ENCODE assay signal across 29 cellular contexts in genomic region chr12:109534456-109534855, GRCh38. TPM values are rescaled to one million over a fixed set of nuclear protein-coding genes. Genes with fewer than 3 reads are reported as not detected.
DNase-seq lines count a peak whose midpoint lies in the region; ATAC-seq, FAIRE-seq and TF ChIP-seq lines count a peak whose summit lies in the region.
"Had no signal": no experiment of that assay in that cellular context is flagged by ENCODE, and none has a peak within 500 bp of the region (broad histone marks: within the 10 kb centered on the region; RNA-seq: fewer than 3 reads in every experiment).

No MANE protein-coding gene starts in this region.

- no peak overlapping the region for H2BK15ac ChIP-seq in neuronal stem cell (ENCODE audit: low read length)

- no peak for TF ChIP-seq CTCF in RWPE1 (conservative IDR thresholded peaks at IDR 0.05; ENCODE audit: low read depth)
- TF ChIP-seq CTCF in chondrocyte (IDR thresholded peaks at IDR 0.05): no peak
- no peak for TF ChIP-seq CTCF in kidney (IDR thresholded peaks at IDR 0.05; ENCODE audit: borderline replicate concordance, extremely low read depth, insufficient read depth)
- TF ChIP-seq CTCF in osteoblast (IDR thresholded peaks at IDR 0.05; ENCODE audit: extremely low read depth, low read depth, low read length): no peak

- WGBS in neuronal stem cell (ENCODE audit: extremely low coverage in 2 of 2, insufficient read length in 2 of 2, insufficient replicate concordance in 1 of 2), 2 donors: no CpG with 5 or more reads among the region's 15 CpGs

- no peaks in the 10 kb centered on the region for H3K27me3 Mint-ChIP-seq in chondrocyte (ENCODE audit: low read depth)
- H3K27me3 Mint-ChIP-seq: CD4-positive, alpha-beta memory T cell; CD4-positive, CD25-positive, alpha-beta regulatory T cell had no signal

- no peaks in the 10 kb centered on the region for H3K9me3 ChIP-seq in kidney (ENCODE audit: control insufficient read depth in 1 of 2, low read length in 2 of 2)
- no peaks in the 10 kb centered on the region for H3K9me3 ChIP-seq in neuronal stem cell (replicated peaks in 1 of 2; ENCODE audit: control insufficient read depth in 2 of 2, insufficient read depth in 1 of 2, low read depth in 1 of 2, low read length in 2 of 2)
- no peaks in the 10 kb centered on the region for H3K9me3 ChIP-seq in osteoblast (ENCODE audit: low read depth, low read length)
- H3K9me3 ChIP-seq: BE2C, BLaER1 had no signal

- H4K20me1 ChIP-seq in osteoblast (ENCODE audit: insufficient read depth, low read length): no peaks in the 10 kb centered on the region
- H4K20me1 ChIP-seq: BLaER1 had no signal

- H2BK120ac ChIP-seq in neuronal stem cell (ENCODE audit: low read depth, low read length): no peak overlapping the region

- H3K36me3 ChIP-seq in kidney (ENCODE audit: control insufficient read depth in 1 of 2, insufficient read depth in 2 of 2, low read length in 2 of 2) (peaks cover 9 to 41% of the 10 kb centered on the region in 2 donors), neuronal stem cell (replicated peaks in 1 of 2; ENCODE audit: control insufficient read depth in 2 of 2, insufficient read depth in 2 of 2, low read length in 2 of 2) (peaks cover 4 to 68% of the 10 kb centered on the region in 2 donors), osteoblast (ENCODE audit: insufficient read depth, low read length) (peaks cover 28% of the 10 kb centered on the region)
- H3K36me3 ChIP-seq: BE2C had no signal

- H3K4me3 ChIP-seq in kidney (ENCODE audit: low read length in 2 of 2) (no peak overlapping the region), neuronal stem cell (ENCODE audit: low read length in 2 of 2) (no peak overlapping the region), osteoblast (ENCODE audit: insufficient read depth, low read length) (no peak overlapping the region)
- H3K4me3 ChIP-seq: BLaER1, GM12878 had no signal

- peaks cover 4% of the 10 kb centered on the region for H3K4me1 Mint-ChIP-seq in chondrocyte (ENCODE audit: low read depth)
- H3K4me1 Mint-ChIP-seq: CD14-positive monocyte; CD4-positive, alpha-beta memory T cell; CD4-positive, CD25-positive, alpha-beta regulatory T cell; CD8-positive, alpha-beta memory T cell had no signal

- no peaks in the 10 kb centered on the region for H3K79me2 ChIP-seq in osteoblast (ENCODE audit: insufficient read depth, low read length)

- H3K23ac ChIP-seq in neuronal stem cell (ENCODE audit: low read depth, low read length, poor library complexity): no peak overlapping the region

- CTCF ChIA-PET in RWPE1 (lab: Yijun Ruan, JAX): interaction anchor here (0.6 kb wide), 1 partner anchor 319 kb away, joined by 3 read pairs; no protein-coding TSS in a partner anchor

- H3K4me2 ChIP-seq in neuronal stem cell (ENCODE audit: insufficient read depth, low read length, poor library complexity, severe bottlenecking) (no peak overlapping the region), osteoblast (ENCODE audit: insufficient read depth, low read length) (no peak overlapping the region)
- H3K4me2 ChIP-seq: BLaER1 had no signal

- no peak overlapping the region for H3K4ac ChIP-seq in neuronal stem cell (ENCODE audit: low read length)

- H2AFZ ChIP-seq in neuronal stem cell (ENCODE audit: low read length) (no peak overlapping the region), osteoblast (ENCODE audit: low read length) (no peak overlapping the region)

- no peak for ATAC-seq in GM18858 (IDR thresholded peaks at IDR 0.05; ENCODE audit: unreplicated experiment)
- ATAC-seq: GM12878 had no signal

- no peak overlapping the region for H2BK5ac ChIP-seq in neuronal stem cell (ENCODE audit: low read length)

- peaks cover 27% of the 10 kb centered on the region for H3K36me3 Mint-ChIP-seq in chondrocyte (ENCODE audit: low read depth)

- H3K4me1 ChIP-seq in kidney (ENCODE audit: control insufficient read depth in 1 of 2, insufficient read depth in 1 of 2, low read depth in 1 of 2, low read length in 2 of 2): no peaks in the 10 kb centered on the region
- H3K4me1 ChIP-seq in neuronal stem cell (ENCODE audit: control insufficient read depth in 2 of 2, insufficient read depth in 1 of 2, low read depth in 1 of 2, low read length in 2 of 2): peaks cover 0 to 14% of the 10 kb centered on the region in 2 donors
- H3K4me1 ChIP-seq in osteoblast (ENCODE audit: insufficient read depth, low read length): peaks cover 6% of the 10 kb centered on the region
- H3K4me1 ChIP-seq: BLaER1 had no signal

- H3K14ac ChIP-seq in neuronal stem cell (ENCODE audit: low read length): no peak overlapping the region

- peak overlapping the region; percentile 11; the same call in 1 of the 2 replicates for H3K27ac ChIP-seq in RWPE1
- no peak overlapping the region for H3K27ac ChIP-seq in kidney (ENCODE audit: low read depth in 2 of 2, low read length in 2 of 2)
- H3K27ac ChIP-seq in neuronal stem cell (replicated peaks; ENCODE audit: low read length): no peak overlapping the region
- H3K27ac ChIP-seq in osteoblast (ENCODE audit: low read depth, low read length): no peak overlapping the region
- H3K27ac ChIP-seq: BLaER1 had no signal

- intact Hi-C loops in kidney (cut with DNase I): no loop called here

- no peaks in the 10 kb centered on the region for H3K27me3 ChIP-seq in neuronal stem cell (ENCODE audit: control insufficient read depth in 3 of 3, insufficient read depth in 3 of 3, low read depth in 1 of 3, low read length in 3 of 3)
- H3K27me3 ChIP-seq in osteoblast (ENCODE audit: insufficient read depth, low read length): no peaks in the 10 kb centered on the region
- H3K27me3 ChIP-seq: BE2C, BLaER1 had no signal

- POLR2A ChIA-PET in RWPE1 (lab: Yijun Ruan, JAX; ENCODE audit: low non-redundant PET): no interaction called here

- H3K4me3 Mint-ChIP-seq in chondrocyte (ENCODE audit: unreplicated experiment): no peak overlapping the region
- H3K4me3 Mint-ChIP-seq: CD14-positive monocyte; CD4-positive, alpha-beta memory T cell; CD4-positive, CD25-positive, alpha-beta regulatory T cell; CD8-positive, alpha-beta memory T cell had no signal

- H4K8ac ChIP-seq in neuronal stem cell (ENCODE audit: low read depth, low read length): no peak overlapping the region

- H3K9me3 Mint-ChIP-seq in chondrocyte (ENCODE audit: low read depth): no peaks in the 10 kb centered on the region
- H3K9me3 Mint-ChIP-seq: CD14-positive monocyte; CD4-positive, alpha-beta memory T cell; CD4-positive, CD25-positive, alpha-beta regulatory T cell; CD8-positive, alpha-beta memory T cell had no signal

- H3K27ac Mint-ChIP-seq in chondrocyte (ENCODE audit: unreplicated experiment): no peak overlapping the region
- H3K27ac Mint-ChIP-seq: CD4-positive, CD25-positive, alpha-beta regulatory T cell had no signal

- H2BK12ac ChIP-seq in neuronal stem cell (ENCODE audit: low read length): no peak overlapping the region

- H4K91ac ChIP-seq in neuronal stem cell (ENCODE audit: low read depth, low read length, poor library complexity): no peak overlapping the region

- H2AK5ac ChIP-seq in neuronal stem cell (ENCODE audit: low read depth, low read length): peak overlapping the region; percentile 13

- DNase-seq in RWPE1 (ENCODE audit: low spot score) (no peak), chondrocyte (ENCODE audit: low spot score) (peak; percentile 39), kidney (peak; percentile 49), neuronal stem cell (ENCODE audit: low spot score) (no peak), urothelium cell line (ENCODE audit: low spot score) (no peak), osteoblast (ENCODE audit: insufficient read length, low spot score, missing footprints) (no peak)
- DNase-seq: 8988T; ACHN; BE2C; C1 segment of cervical spinal cord; CD4-positive, alpha-beta memory T cell; CD4-positive, CD25-positive, alpha-beta regulatory T cell; CD8-positive, alpha-beta memory T cell; COR-L47; DMS 273 treated with DMSO at 0.1 percent for 48 hours; DMS153; DMS53; DMS79; DND-41; EL; GDM1 had no signal

- H3K9ac ChIP-seq in kidney (ENCODE audit: low read length in 2 of 2) (no peak overlapping the region), neuronal stem cell (ENCODE audit: low read depth, low read length, poor library complexity) (no peak overlapping the region)
- H3K9ac ChIP-seq: BLaER1 had no signal

- no peak for FAIRE-seq in kidney (lab: Jason Lieb, UNC)
- no peak for FAIRE-seq in urothelium cell line (lab: Jason Lieb, UNC)
- FAIRE-seq: A204.1, GM12878, GM12892, GM18507, GM19239 had no signal

- H3K79me1 ChIP-seq in neuronal stem cell (ENCODE audit: low read depth, low read length): no peaks in the 10 kb centered on the region

- H3K18ac ChIP-seq in neuronal stem cell (ENCODE audit: low read length): no peak overlapping the region

RNA-seq across cellular contexts. Expression of gene MMAB, which starts 38.8 kb away (rescaled TPM):
- total RNA-seq in chondrocyte (22.6 to 29.1 TPM (median 23.3 TPM) in 3 replicates), kidney (42.9 TPM), osteoblast (34.4 and 35.7 TPM in 2 replicates)
- polyA plus RNA-seq in kidney (ENCODE audit: insufficient read depth, low read depth, low replicate concordance): 96.3 TPM
- polyA plus RNA-seq in neuronal stem cell (2013, experiment 1 of 2): 27.4 TPM
- 27.9 TPM for polyA plus RNA-seq in neuronal stem cell (2013, experiment 2 of 2)

RNA-seq across cellular contexts. Expression of gene MVK, which starts 39.1 kb away (rescaled TPM):
- total RNA-seq in chondrocyte (11.7 to 14.1 TPM (median 13.7 TPM) in 3 replicates), kidney (40.0 TPM), osteoblast (31.1 and 31.2 TPM in 2 replicates)
- 48.1 TPM for polyA plus RNA-seq in kidney (ENCODE audit: insufficient read depth, low read depth, low replicate concordance)
- polyA plus RNA-seq in neuronal stem cell (2013, experiment 1 of 2): 25.4 TPM
- polyA plus RNA-seq in neuronal stem cell (2013, experiment 2 of 2): 26.4 TPM

RNA-seq across cellular contexts. Expression of gene UBE3B, which starts 57.0 kb away (rescaled TPM):
- total RNA-seq in chondrocyte (32.9 to 39.5 TPM (median 33.8 TPM) in 3 replicates), kidney (44.3 TPM), osteoblast (34.8 and 40.9 TPM in 2 replicates)
- 13.9 TPM for polyA plus RNA-seq in kidney (ENCODE audit: insufficient read depth, low read depth, low replicate concordance)
- 17.1 TPM for polyA plus RNA-seq in neuronal stem cell (2013, experiment 1 of 2)
- 17.7 TPM for polyA plus RNA-seq in neuronal stem cell (2013, experiment 2 of 2)

RNA-seq across cellular contexts. Expression of gene KCTD10, which starts 57.4 kb away (rescaled TPM):
- total RNA-seq in chondrocyte: 57.2 to 80.4 TPM (median 73.4 TPM) in 3 replicates
- total RNA-seq in kidney: 72.1 TPM
- 23.6 TPM for polyA plus RNA-seq in kidney (ENCODE audit: insufficient read depth, low read depth, low replicate concordance)
- polyA plus RNA-seq in neuronal stem cell (2013, experiment 1 of 2): 32.1 TPM
- 35.4 TPM for polyA plus RNA-seq in neuronal stem cell (2013, experiment 2 of 2)
- total RNA-seq in osteoblast: 94.6 and 102 TPM in 2 replicates

Comparison
In these comparisons a context has a peak if more than half of its experiments do, and no peak if none do; other contexts are left out.
1. DNase-seq: peak in chondrocyte (single experiment) and kidney (single experiment); none in RWPE1 (single experiment), neuronal stem cell (single experiment), urothelium cell line (single experiment) and osteoblast (single experiment).